In genomic region chr11:86592659-86593451, GRCh38 we compare ENCODE assay signal across 8 cellular contexts.
A peak's percentile ranks its signal among the peaks of the same experiment; 100 is the strongest.
DNase-seq lines count a peak whose midpoint lies in the region; ATAC-seq and TF ChIP-seq lines count a peak whose summit lies in the region.

No MANE protein-coding gene starts in this region.

- H3K27ac Mint-ChIP-seq in central memory CD8-positive, alpha-beta T cell (ENCODE audit: low read depth) = peak overlapping the region; percentile 68

- no peaks in the 10 kb centered on the region for H3K36me3 Mint-ChIP-seq in central memory CD8-positive, alpha-beta T cell (ENCODE audit: insufficient read depth)

- H3K4me3 Mint-ChIP-seq in central memory CD8-positive, alpha-beta T cell = peak overlapping the region; percentile 29

- H3K36me3 ChIP-seq in WERI-Rb-1 (peaks cover 3% of the 10 kb centered on the region), muscle layer of duodenum (ENCODE audit: control insufficient read depth in 1 of 2, insufficient read depth in 2 of 2, low read length in 2 of 2) (no peaks in the 10 kb centered on the region)

- H3K4me3 ChIP-seq in WERI-Rb-1 (ENCODE audit: low read depth, low read length) = no peak overlapping the region
- H3K4me3 ChIP-seq in muscle layer of duodenum (ENCODE audit: low read depth in 1 of 2, low read length in 2 of 2) = no peak overlapping the region

- DNase-seq in A172 (ENCODE audit: low spot score) = peak; percentile 92
- peak; percentile 75 for DNase-seq in NCI-H2107 treated with DMSO at 0.1 percent for 48 hours (lab: John Stamatoyannopoulos, UW; ENCODE audit: unreplicated experiment)
- DNase-seq in WERI-Rb-1 = peak; percentile 29
- peak in 1 of 2 donors; percentile 61 for DNase-seq in central memory CD8-positive, alpha-beta T cell (ENCODE audit: low spot score in 2 of 2)
- peak; percentile 70 for DNase-seq in stimulated activated naive CD4-positive, alpha-beta T cell treated with Interleukin-2 at 50 U/mL for 16 hours (lab: John Stamatoyannopoulos, UW)

- no peaks in the 10 kb centered on the region for H3K9me3 Mint-ChIP-seq in central memory CD8-positive, alpha-beta T cell

- H3K27me3 Mint-ChIP-seq in central memory CD8-positive, alpha-beta T cell = no peaks in the 10 kb centered on the region

- H3K4me1 Mint-ChIP-seq in central memory CD8-positive, alpha-beta T cell = peaks cover 15% of the 10 kb centered on the region

- ATAC-seq in GM18907 (IDR thresholded peaks at IDR 0.05; ENCODE audit: unreplicated experiment) = peak; percentile 94
- peak; percentile 91 for ATAC-seq in HG03095 (IDR thresholded peaks at IDR 0.05; ENCODE audit: unreplicated experiment)
- peak; percentile 94 for ATAC-seq in central memory CD8-positive, alpha-beta T cell (replicated peaks; ENCODE audit: extremely low read depth, poor library complexity, severe bottlenecking)

- H3K27ac ChIP-seq in WERI-Rb-1 (peak overlapping the region; percentile 21), muscle layer of duodenum (ENCODE audit: low read length) (peak overlapping the region; percentile 58)

- H3K9me3 ChIP-seq in WERI-Rb-1 (ENCODE audit: severe bottlenecking) (no peaks in the 10 kb centered on the region), muscle layer of duodenum (ENCODE audit: control insufficient read depth in 1 of 2, low read length in 2 of 2) (no peaks in the 10 kb centered on the region)

- no peak for TF ChIP-seq CTCF in WERI-Rb-1 (IDR thresholded peaks at IDR 0.05; ENCODE audit: low read depth, low read length)

- H3K27me3 ChIP-seq in WERI-Rb-1 (ENCODE audit: insufficient read depth, low read depth, severe bottlenecking) (no peaks in the 10 kb centered on the region), muscle layer of duodenum (ENCODE audit: low read depth, low read length) (no peaks in the 10 kb centered on the region)

- H3K4me1 ChIP-seq in muscle layer of duodenum (ENCODE audit: control insufficient read depth in 1 of 2, insufficient read depth in 2 of 2, low read length in 2 of 2) = peaks cover 8 to 22% of the 10 kb centered on the region in 2 donors
